21 cellular contexts compared by ENCODE assay signal in genomic region chr1:230146709-230147108, GRCh38.
DNase-seq lines count a peak whose midpoint lies in the region; ATAC-seq, FAIRE-seq and TF ChIP-seq lines count a peak whose summit lies in the region.
"Had no signal": no experiment of that assay in that cellular context is flagged by ENCODE, and none has a peak within 500 bp of the region (broad histone marks: within the 10 kb centered on the region; RNA-seq: fewer than 3 reads in every experiment).

No MANE protein-coding gene starts in this region.

- H3F3A ChIP-seq in OCI-LY1 (ENCODE audit: insufficient read depth, low read length), result no peaks in the 10 kb centered on the region

- peaks cover 68 to 88% of the 10 kb centered on the region in 2 donors for H3K4me1 Mint-ChIP-seq in immature natural killer cell
- H3K4me1 Mint-ChIP-seq in activated CD8-positive, alpha-beta T cell treated with anti-CD3 and anti-CD28 coated beads for 36 hours (ENCODE audit: low read depth), result peaks cover 54% of the 10 kb centered on the region

- H2AFZ ChIP-seq in DND-41 (ENCODE audit: low read depth, low read length) (no peak overlapping the region), OCI-LY1 (ENCODE audit: low read length) (no peak overlapping the region)
- H2AFZ ChIP-seq: parathyroid adenoma had no signal

- no peak for FAIRE-seq in frontal cortex (lab: Jason Lieb, UNC)
- FAIRE-seq: endothelial cell of umbilical vein had no signal

- H3K4me2 ChIP-seq in DND-41 (ENCODE audit: insufficient read depth, low read length) (no peak overlapping the region), OCI-LY1 (ENCODE audit: low read length) (peak overlapping the region; percentile 78)

- H3K36me3 ChIP-seq in DND-41 (ENCODE audit: insufficient read depth, low read length) (peaks cover 76% of the 10 kb centered on the region), OCI-LY1 (ENCODE audit: insufficient read depth, low read length) (peaks cover 7% of the 10 kb centered on the region; the same call in 1 of the 2 replicates), spleen (no peaks in the 10 kb centered on the region)
- H3K36me3 ChIP-seq: breast epithelium, thoracic aorta had no signal

- ATAC-seq in DND-41 (ENCODE audit: insufficient read depth, low read depth), result no peak
- no peak for ATAC-seq in activated CD8-positive, alpha-beta T cell treated with anti-CD3 and anti-CD28 coated beads for 36 hours
- ATAC-seq: activated CD8-positive, alpha-beta memory T cell treated with anti-CD3 and anti-CD28 coated beads, Interleukin-2, amount 10 ng/mL, durations not matched to agents 7 days and 5 days; activated T-helper 17 cell treated with anti-CD3 and anti-CD28 coated beads, Interleukin-2, amount 50 U/mL, for 72 hours had no signal

- H3K9ac ChIP-seq in DND-41 (ENCODE audit: low read depth, low read length) (no peak overlapping the region), OCI-LY1 (ENCODE audit: low read length) (peak overlapping the region; percentile 70)
- H3K9ac ChIP-seq: parathyroid adenoma had no signal

- no peaks in the 10 kb centered on the region for H3K9me3 Mint-ChIP-seq in immature natural killer cell
- H3K9me3 Mint-ChIP-seq in activated CD8-positive, alpha-beta T cell treated with anti-CD3 and anti-CD28 coated beads for 36 hours, result no peaks in the 10 kb centered on the region
- H3K9me3 Mint-ChIP-seq: activated naive CD8-positive, alpha-beta T cell treated with anti-CD3 and anti-CD28 coated beads, Interleukin-2, amount 10 ng/mL, durations not matched to agents 7 days and 5 days; activated T-helper 17 cell treated with anti-CD3 and anti-CD28 coated beads, Interleukin-2, amount 50 U/mL, for 72 hours had no signal

- H3K4me3 ChIP-seq in DND-41 (ENCODE audit: low read depth in 1 of 2, low read length in 2 of 2), result no peak overlapping the region
- peak overlapping the region; percentile 51 for H3K4me3 ChIP-seq in OCI-LY1 (ENCODE audit: low read depth, low read length, poor library complexity, severe bottlenecking)
- peak overlapping the region in 1 of 8 donors; percentile 47 for H3K4me3 ChIP-seq in spleen
- H3K4me3 ChIP-seq: breast epithelium, coronary artery had no signal

- DNase-seq in DND-41 (no peak), immature natural killer cell (no peak), spleen (no peak), frontal cortex (ENCODE audit: low spot score in 2 of 2) (no peak), GM19240 (ENCODE audit: insufficient read length, low spot score) (no peak)
- DNase-seq in activated CD8-positive, alpha-beta T cell treated with anti-CD3 and anti-CD28 coated beads for 36 hours, result no peak
- DNase-seq: activated CD4-positive, CD25-positive, alpha-beta regulatory T cell treated with anti-CD3 and anti-CD28 coated beads, Interleukin-2, amount 50 U/mL, for 72 hours; activated CD8-positive, alpha-beta memory T cell treated with anti-CD3 and anti-CD28 coated beads, Interleukin-2, amount 10 ng/mL, durations not matched to agents 7 days and 5 days; activated naive CD8-positive, alpha-beta T cell treated with anti-CD3 and anti-CD28 coated beads, Interleukin-2, amount 10 ng/mL, durations not matched to agents 7 days and 5 days; DMS79; H7; NCI-H1105 treated with DMSO at 0.1 percent for 48 hours; NCI-H2081; NCI-H526 had no signal

- peak overlapping the region in 4 of 5 donors; percentile 66 to 84 (median 74) for H3K4me3 Mint-ChIP-seq in immature natural killer cell
- H3K4me3 Mint-ChIP-seq in activated CD8-positive, alpha-beta T cell treated with anti-CD3 and anti-CD28 coated beads for 36 hours, result no peak overlapping the region
- H3K4me3 Mint-ChIP-seq: activated CD8-positive, alpha-beta memory T cell treated with anti-CD3 and anti-CD28 coated beads, Interleukin-2, amount 10 ng/mL, durations not matched to agents 7 days and 5 days; activated naive CD8-positive, alpha-beta T cell treated with anti-CD3 and anti-CD28 coated beads, Interleukin-2, amount 10 ng/mL, durations not matched to agents 7 days and 5 days; activated T-helper 17 cell treated with anti-CD3 and anti-CD28 coated beads, Interleukin-2, amount 50 U/mL, for 72 hours had no signal

- POLR2A ChIA-PET in activated CD8-positive, alpha-beta T cell treated with anti-CD3 and anti-CD28 coated beads for 36 hours (lab: Charles Lee), result no interaction called here

- H3K9me2 ChIP-seq in OCI-LY1 (ENCODE audit: low read depth, low read length), result no peaks in the 10 kb centered on the region

- no peaks in the 10 kb centered on the region for H3K27me3 ChIP-seq in DND-41 (ENCODE audit: insufficient read depth, low read length, poor library complexity)
- no peaks in the 10 kb centered on the region for H3K27me3 ChIP-seq in OCI-LY1 (ENCODE audit: insufficient read depth, low read length)
- no peaks in the 10 kb centered on the region for H3K27me3 ChIP-seq in spleen (replicated peaks in 1 of 7)
- H3K27me3 ChIP-seq: breast epithelium had no signal

- WGBS in spleen, 5 donors, result 91 to 96% (median 92%) methylated on average over 13 of the region's 13 CpGs

- peaks cover 100% of the 10 kb centered on the region for H3K79me2 ChIP-seq in DND-41 (ENCODE audit: insufficient read depth, low read length)
- H3K79me2 ChIP-seq in OCI-LY1 (ENCODE audit: insufficient read depth, low read length), result peaks cover 16% of the 10 kb centered on the region; the same call in 1 of the 2 replicates
- H3K79me2 ChIP-seq: parathyroid adenoma had no signal

- TF ChIP-seq CTCF in DND-41 (IDR thresholded peaks at IDR 0.05; ENCODE audit: borderline replicate concordance, extremely low read depth, low read length, poor library complexity, severe bottlenecking), result no peak
- TF ChIP-seq CTCF in OCI-LY1 (IDR thresholded peaks at IDR 0.05; ENCODE audit: low read length), result no peak
- TF ChIP-seq CTCF in spleen (IDR thresholded peaks at IDR 0.05 in 8 of 11, conservative IDR thresholded peaks at IDR 0.05 in 3 of 11), result no peak
- TF ChIP-seq CTCF in activated CD8-positive, alpha-beta T cell treated with anti-CD3 and anti-CD28 coated beads for 36 hours (IDR thresholded peaks at IDR 0.05), result no peak

- H3K27me3 Mint-ChIP-seq in immature natural killer cell (ENCODE audit: low read depth in 3 of 3), result peaks cover 0 to 3% (median 2%) of the 10 kb centered on the region in 3 donors
- H3K27me3 Mint-ChIP-seq in activated CD8-positive, alpha-beta T cell treated with anti-CD3 and anti-CD28 coated beads for 36 hours, result no peaks in the 10 kb centered on the region
- H3K27me3 Mint-ChIP-seq: activated CD8-positive, alpha-beta memory T cell treated with anti-CD3 and anti-CD28 coated beads, Interleukin-2, amount 10 ng/mL, durations not matched to agents 7 days and 5 days; activated naive CD8-positive, alpha-beta T cell treated with anti-CD3 and anti-CD28 coated beads, Interleukin-2, amount 10 ng/mL, durations not matched to agents 7 days and 5 days; activated T-helper 17 cell treated with anti-CD3 and anti-CD28 coated beads, Interleukin-2, amount 50 U/mL, for 72 hours had no signal

- H3K36me3 Mint-ChIP-seq in immature natural killer cell, result peaks cover 0 to 3% (median 0%) of the 10 kb centered on the region in 3 donors
- H3K36me3 Mint-ChIP-seq in activated CD8-positive, alpha-beta T cell treated with anti-CD3 and anti-CD28 coated beads for 36 hours (ENCODE audit: low read depth), result no peaks in the 10 kb centered on the region
- H3K36me3 Mint-ChIP-seq: activated CD8-positive, alpha-beta memory T cell treated with anti-CD3 and anti-CD28 coated beads, Interleukin-2, amount 10 ng/mL, durations not matched to agents 7 days and 5 days; activated naive CD8-positive, alpha-beta T cell treated with anti-CD3 and anti-CD28 coated beads, Interleukin-2, amount 10 ng/mL, durations not matched to agents 7 days and 5 days had no signal

- peak overlapping the region; percentile 59 to 96 (median 86) for H3K27ac Mint-ChIP-seq in immature natural killer cell
- H3K27ac Mint-ChIP-seq in activated CD8-positive, alpha-beta T cell treated with anti-CD3 and anti-CD28 coated beads for 36 hours, result no peak overlapping the region
- H3K27ac Mint-ChIP-seq: activated CD8-positive, alpha-beta memory T cell treated with anti-CD3 and anti-CD28 coated beads, Interleukin-2, amount 10 ng/mL, durations not matched to agents 7 days and 5 days; activated naive CD8-positive, alpha-beta T cell treated with anti-CD3 and anti-CD28 coated beads, Interleukin-2, amount 10 ng/mL, durations not matched to agents 7 days and 5 days; activated T-helper 17 cell treated with anti-CD3 and anti-CD28 coated beads, Interleukin-2, amount 50 U/mL, for 72 hours had no signal

- H3K9me3 ChIP-seq in DND-41 (ENCODE audit: insufficient read depth, low read length, severe bottlenecking) (no peaks in the 10 kb centered on the region), OCI-LY1 (ENCODE audit: low read length) (no peaks in the 10 kb centered on the region), spleen (no peaks in the 10 kb centered on the region)
- H3K9me3 ChIP-seq: breast epithelium, thoracic aorta had no signal

- CTCF ChIA-PET in activated CD8-positive, alpha-beta T cell treated with anti-CD3 and anti-CD28 coated beads for 36 hours (lab: Charles Lee), result interaction anchor here (2.5 kb wide), 1 partner anchor 20 kb away, joined by 10 read pairs; no protein-coding TSS in a partner anchor

- intact Hi-C loops in spleen (cut with DNase I; ENCODE audit: low total_unique reads), result no loop called here
- intact Hi-C loops in activated CD8-positive, alpha-beta T cell treated with anti-CD3 and anti-CD28 coated beads for 36 hours (cut with micrococcal nuclease), result no loop called here

- H3K4me1 ChIP-seq in DND-41 (ENCODE audit: insufficient read depth, low read length) (peaks cover 72% of the 10 kb centered on the region), OCI-LY1 (ENCODE audit: insufficient read depth, low read length, severe bottlenecking) (peaks cover 98% of the 10 kb centered on the region), spleen (peaks cover 15 to 98% (median 70%) of the 10 kb centered on the region in 6 donors)

- H4K20me1 ChIP-seq in DND-41 (ENCODE audit: insufficient read depth, low read length) (peaks cover 100% of the 10 kb centered on the region), OCI-LY1 (ENCODE audit: insufficient read depth, low read length) (no peaks in the 10 kb centered on the region)

- TF ChIP-seq POLR2A in spleen (IDR thresholded peaks at IDR 0.05), result no peak

- H3K27ac ChIP-seq in DND-41 (ENCODE audit: low read length) (peak overlapping the region; percentile 70), OCI-LY1 (ENCODE audit: low read depth, low read length, poor library complexity, severe bottlenecking) (peak overlapping the region; percentile 99), spleen (peak overlapping the region in 6 of 8 donors; percentile 8 to 87 (median 79))
- H3K27ac ChIP-seq: parathyroid adenoma had no signal
